In genomic region chr7:158723266-158723665, GRCh38 we compare ENCODE assay signal across 26 cellular contexts. TPM values are rescaled to one million over a fixed set of nuclear protein-coding genes. Genes with fewer than 3 reads are reported as not detected.
DNase-seq lines count a peak whose midpoint lies in the region; ATAC-seq, FAIRE-seq and TF ChIP-seq lines count a peak whose summit lies in the region.
"Had no signal": no experiment of that assay in that cellular context is flagged by ENCODE, and none has a peak within 500 bp of the region (broad histone marks: within the 10 kb centered on the region; RNA-seq: fewer than 3 reads in every experiment).

No MANE protein-coding gene starts in this region.

- no peaks in the 10 kb centered on the region for H3K9me3 Mint-ChIP-seq in natural killer cell treated with Interleukin-12 subunit alpha and Interleukin-12 subunit beta and Interleukin-15 and Interleukin-18, amount 100 ng/mL, for 72 hours
- H3K9me3 Mint-ChIP-seq in H9: no peaks in the 10 kb centered on the region
- H3K9me3 Mint-ChIP-seq: CD8-positive, alpha-beta T cell had no signal

- H2AFZ ChIP-seq in HepG2 (ENCODE audit: low read length) (no peak overlapping the region), H9 (ENCODE audit: low read length) (no peak overlapping the region)
- H2AFZ ChIP-seq: PC-9 had no signal

- H3K27me3 ChIP-seq in HepG2 (ENCODE audit: control insufficient read depth in 1 of 2, insufficient read depth in 2 of 2, low read length in 2 of 2) (no peaks in the 10 kb centered on the region; a peak in 2 of 5 replicates), right lobe of liver (no peaks in the 10 kb centered on the region), RWPE2 (ENCODE audit: insufficient read depth, poor library complexity, severe bottlenecking) (no peaks in the 10 kb centered on the region), foreskin keratinocyte (peaks cover 2% of the 10 kb centered on the region), H9 (ENCODE audit: insufficient read depth, low read length) (no peaks in the 10 kb centered on the region)
- H3K27me3 ChIP-seq: MG63 had no signal

- H4K8ac ChIP-seq in H9 (replicated peaks; ENCODE audit: insufficient read length, low read depth, low read length): no peak overlapping the region

- no peak overlapping the region for H2BK15ac ChIP-seq in H9 (ENCODE audit: low read depth, low read length)

- intact Hi-C loops in HepG2 (cut with micrococcal nuclease; ENCODE audit: unreplicated experiment) (no loop called here), right lobe of liver (cut with DNase I) (no loop called here)

- no peak overlapping the region for H4K5ac ChIP-seq in H9 (ENCODE audit: insufficient read length, low read depth, low read length)

- in situ Hi-C loops in HepG2 (cut with HindIII; ENCODE audit: extremely low pct_ligation_motif_present, low pct_unique_long_range_greater_than_20kb): no loop called here

- no peak overlapping the region for H2AK5ac ChIP-seq in H9 (ENCODE audit: insufficient read length, low read length)

- H3K56ac ChIP-seq in H9 (ENCODE audit: insufficient read length, low read depth, low read length): no peak overlapping the region

- no peak overlapping the region for H2BK5ac ChIP-seq in H9 (ENCODE audit: insufficient read length, low read length)

- no peak overlapping the region for H3K4me3 Mint-ChIP-seq in natural killer cell treated with Interleukin-12 subunit alpha and Interleukin-12 subunit beta and Interleukin-15 and Interleukin-18, amount 100 ng/mL, for 72 hours
- no peak overlapping the region for H3K4me3 Mint-ChIP-seq in H9
- H3K4me3 Mint-ChIP-seq: B cell; CD8-positive, alpha-beta T cell had no signal

- H3K23me2 ChIP-seq in H9 (ENCODE audit: insufficient read length, low read depth, low read length, poor library complexity, severe bottlenecking): no peaks in the 10 kb centered on the region

- TF ChIP-seq CTCF in HepG2 (CRISPR knock-in tag; IDR thresholded peaks at IDR 0.05): no peak
- TF ChIP-seq CTCF in right lobe of liver (IDR thresholded peaks at IDR 0.05): no peak
- TF ChIP-seq CTCF in RWPE2 (IDR thresholded peaks at IDR 0.05; ENCODE audit: poor library complexity, severe bottlenecking): no peak
- TF ChIP-seq CTCF in foreskin keratinocyte (conservative IDR thresholded peaks at IDR 0.05): no peak
- TF ChIP-seq CTCF in H9 (conservative IDR thresholded peaks at IDR 0.05): no peak

- H2BK120ac ChIP-seq in H9 (ENCODE audit: low read depth, low read length, poor library complexity, severe bottlenecking): no peak overlapping the region

- no TSS peak for BruUV-seq in HepG2 (replicated peaks; lab: Mats Ljungman, UMichigan)

- H3K4me2 ChIP-seq in HepG2 (ENCODE audit: low read depth, low read length) (no peak overlapping the region), H9 (ENCODE audit: insufficient read depth, insufficient read length, low read length) (no peak overlapping the region)
- H3K4me2 ChIP-seq: PC-9 had no signal

- ATAC-seq in HepG2 (peak; percentile 37), right lobe of liver (no peak), RWPE2 (ENCODE audit: low read depth) (peak; percentile 48; the same call in 2 of the 3 replicates), foreskin keratinocyte (peak; percentile 67)
- ATAC-seq in natural killer cell treated with Interleukin-12 subunit alpha and Interleukin-12 subunit beta and Interleukin-15 and Interleukin-18, amount 100 ng/mL, for 72 hours: no peak
- ATAC-seq: CD8-positive, alpha-beta T cell had no signal

- no peak overlapping the region for H3K4ac ChIP-seq in H9 (ENCODE audit: low read depth, low read length)

- no peak overlapping the region for H2BK12ac ChIP-seq in H9 (ENCODE audit: insufficient read length, low read depth, low read length)

- TF ChIP-seq RAD21 in HepG2 (CRISPR knock-in tag; IDR thresholded peaks at IDR 0.05): no peak

- H4K20me1 ChIP-seq in HepG2 (ENCODE audit: insufficient read depth, low read length) (no peaks in the 10 kb centered on the region), H9 (ENCODE audit: control insufficient read depth, insufficient read depth, insufficient read length) (no peaks in the 10 kb centered on the region)

- no peak overlapping the region for H3K23ac ChIP-seq in H9 (ENCODE audit: insufficient read length, low read depth, low read length)

- FAIRE-seq in HepG2 (lab: Jason Lieb, UNC): no peak
- FAIRE-seq: A204.1, H54 had no signal

- H3T11ph ChIP-seq in H9 (ENCODE audit: low read length): no peak overlapping the region

- no peak overlapping the region for H4K91ac ChIP-seq in H9 (ENCODE audit: insufficient read length, low read depth, low read length)

- no peaks in the 10 kb centered on the region for H3K36me3 Mint-ChIP-seq in natural killer cell treated with Interleukin-12 subunit alpha and Interleukin-12 subunit beta and Interleukin-15 and Interleukin-18, amount 100 ng/mL, for 72 hours
- no peaks in the 10 kb centered on the region for H3K36me3 Mint-ChIP-seq in H9 (ENCODE audit: insufficient read depth in 1 of 3, low read depth in 3 of 3)
- H3K36me3 Mint-ChIP-seq: CD8-positive, alpha-beta T cell had no signal

- H3K79me1 ChIP-seq in H9 (ENCODE audit: insufficient read depth, low read depth, low read length, poor library complexity, severe bottlenecking): no peaks in the 10 kb centered on the region

- no peak overlapping the region for H3K27ac Mint-ChIP-seq in natural killer cell treated with Interleukin-12 subunit alpha and Interleukin-12 subunit beta and Interleukin-15 and Interleukin-18, amount 100 ng/mL, for 72 hours
- no peak overlapping the region for H3K27ac Mint-ChIP-seq in H9
- H3K27ac Mint-ChIP-seq: B cell; CD8-positive, alpha-beta T cell had no signal

- DNase-seq in HepG2 (ENCODE audit: low spot score) (no peak), right lobe of liver (no peak), RWPE2 (ENCODE audit: low spot score) (no peak), foreskin keratinocyte (peak in 1 of 2 donors; percentile 34), H9 (no peak), LoVo (ENCODE audit: low spot score) (no peak)
- DNase-seq in natural killer cell treated with Interleukin-12 subunit alpha and Interleukin-12 subunit beta and Interleukin-15 and Interleukin-18, amount 100 ng/mL, for 72 hours (ENCODE audit: low spot score): no peak
- DNase-seq: Caco-2; CD8-positive, alpha-beta T cell; DMS 273 treated with DMSO at 0.1 percent for 48 hours; KBM-7; MG63; NCI-H1105 treated with DMSO at 0.1 percent for 48 hours; NCI-H146; NCI-H2029 treated with DMSO at 0.1 percent for 48 hours; NCI-H446 treated with DMSO at 0.1 percent for 48 hours; NCI-H526; NCI-H82; NK-92 treated with Interleukin-12 subunit alpha and Interleukin-12 subunit beta, amount 100 ng/mL, for 24 hours; PC-9; RPMI8226; SHP77 treated with DMSO at 0.1 percent for 48 hours had no signal

- H3K4me1 ChIP-seq in HepG2 (ENCODE audit: insufficient read depth, low read length) (no peaks in the 10 kb centered on the region), right lobe of liver (no peaks in the 10 kb centered on the region), RWPE2 (ENCODE audit: insufficient read depth, poor library complexity, severe bottlenecking) (no peaks in the 10 kb centered on the region), foreskin keratinocyte (no peaks in the 10 kb centered on the region), H9 (ENCODE audit: insufficient read depth, low read length) (no peaks in the 10 kb centered on the region)
- H3K4me1 ChIP-seq: Caco-2 had no signal

- H3K9me3 ChIP-seq in HepG2 (ENCODE audit: low read length): no peaks in the 10 kb centered on the region
- no peaks in the 10 kb centered on the region for H3K9me3 ChIP-seq in right lobe of liver
- H3K9me3 ChIP-seq in RWPE2 (ENCODE audit: severe bottlenecking): no peaks in the 10 kb centered on the region
- no peaks in the 10 kb centered on the region for H3K9me3 ChIP-seq in H9 (ENCODE audit: control insufficient read depth, low read depth, low read length)
- H3K9me3 ChIP-seq: Caco-2, MG63 had no signal

- no peak overlapping the region for H3K4me3 ChIP-seq in HepG2 (replicated peaks in 1 of 3; ENCODE audit: insufficient read depth in 1 of 3, low read depth in 2 of 3, low read length in 3 of 3)
- H3K4me3 ChIP-seq in right lobe of liver: no peak overlapping the region
- no peak overlapping the region for H3K4me3 ChIP-seq in RWPE2 (ENCODE audit: severe bottlenecking)
- H3K4me3 ChIP-seq: MG63, PC-9 had no signal

- H3K27me3 Mint-ChIP-seq in natural killer cell treated with Interleukin-12 subunit alpha and Interleukin-12 subunit beta and Interleukin-15 and Interleukin-18, amount 100 ng/mL, for 72 hours: peaks cover 5 to 6% of the 10 kb centered on the region in 2 donors
- peaks cover 4% of the 10 kb centered on the region for H3K27me3 Mint-ChIP-seq in H9 (ENCODE audit: low read depth)
- H3K27me3 Mint-ChIP-seq: B cell had no signal

- H3K18ac ChIP-seq in H9 (ENCODE audit: insufficient read length, low read depth, low read length): no peak overlapping the region

- no peak for TF ChIP-seq EP300 in HepG2 (IDR thresholded peaks at IDR 0.05; ENCODE audit: low read depth in 2 of 2, low read length in 2 of 2)
- no peak for TF ChIP-seq EP300 in HepG2 (CRISPR knock-in tag; IDR thresholded peaks at IDR 0.05; ENCODE audit: borderline replicate concordance)

- H3K79me2 ChIP-seq in HepG2 (ENCODE audit: insufficient read depth, low read length): no peaks in the 10 kb centered on the region
- H3K79me2 ChIP-seq in H9 (ENCODE audit: insufficient read depth, low read length): no peaks in the 10 kb centered on the region

- no peak overlapping the region for H3K14ac ChIP-seq in H9 (ENCODE audit: insufficient read depth, low read length)

- 70% methylated on average over 13 of the region's 13 CpGs for WGBS in HepG2 (ENCODE audit: low lambda C conversion rate)
- 77% methylated on average over 6 of the region's 13 CpGs for WGBS in right lobe of liver (ENCODE audit: insufficient coverage, low coverage, low lambda C conversion rate, missing lambda C conversion rate)
- WGBS in H9 (ENCODE audit: extremely low coverage, insufficient read length, low lambda C conversion rate): no CpG with 5 or more reads among the region's 13 CpGs

- no peak overlapping the region for H2BK20ac ChIP-seq in H9 (ENCODE audit: low read depth, low read length, poor library complexity, severe bottlenecking)

- CTCF ChIA-PET in HepG2 (lab: Yijun Ruan, JAX; ENCODE audit: low intra/inter-chr PET ratio, low total read pairs): no interaction called here

- H3K27ac ChIP-seq in HepG2 (ENCODE audit: extremely low read length, insufficient read depth, low read length) (no peak overlapping the region), right lobe of liver (no peak overlapping the region), RWPE2 (ENCODE audit: poor library complexity, severe bottlenecking) (no peak overlapping the region), foreskin keratinocyte (no peak overlapping the region), H9 (ENCODE audit: insufficient read length, low read depth, low read length) (no peak overlapping the region)
- H3K27ac ChIP-seq: C4-2B, PC-9 had no signal

- peaks cover 0 to 2% of the 10 kb centered on the region in 2 donors for H3K4me1 Mint-ChIP-seq in natural killer cell treated with Interleukin-12 subunit alpha and Interleukin-12 subunit beta and Interleukin-15 and Interleukin-18, amount 100 ng/mL, for 72 hours (ENCODE audit: low read depth in 2 of 2)
- no peaks in the 10 kb centered on the region for H3K4me1 Mint-ChIP-seq in H9
- H3K4me1 Mint-ChIP-seq: B cell had no signal

- H3K36me3 ChIP-seq in HepG2 (replicated peaks in 1 of 2; ENCODE audit: control insufficient read depth in 1 of 2, insufficient read depth in 2 of 2, low read length in 2 of 2) (no peaks in the 10 kb centered on the region), right lobe of liver (no peaks in the 10 kb centered on the region), RWPE2 (ENCODE audit: low read depth) (no peaks in the 10 kb centered on the region)
- H3K36me3 ChIP-seq: MG63 had no signal

- TF ChIP-seq POLR2A in HepG2 (IDR thresholded peaks at IDR 0.05; ENCODE audit: insufficient read depth in 1 of 2, low read depth in 2 of 2, low read length in 2 of 2) (no peak), right lobe of liver (IDR thresholded peaks at IDR 0.05) (no peak)

- POLR2A ChIA-PET in HepG2 (lab: Yijun Ruan, JAX): no interaction called here

- H3K9ac ChIP-seq in HepG2 (ENCODE audit: insufficient read depth, low read depth, low read length) (no peak overlapping the region), H9 (ENCODE audit: extremely low read depth, insufficient read length, low read length) (no peak overlapping the region)

RNA-seq across cellular contexts. Expression of gene NCAPG2, which starts 18.7 kb away (rescaled TPM):
- 30.7 and 46.3 TPM in 2 replicates for total RNA-seq in HepG2 (2016; rRNA removed; fragmentation: Illumina TruSeq; extraction: Trizol)
- 4.3 and 4.9 TPM in 2 replicates for total RNA-seq in HepG2 (2016; cell fraction: cytosol; rRNA removed; fragmentation: Illumina TruSeq; extraction: Trizol; ENCODE audit: low read depth)
- total RNA-seq in HepG2 (2016; cell fraction: insoluble cytoplasmic fraction; rRNA removed; fragmentation: Illumina TruSeq; extraction: Trizol): 31.3 and 48.9 TPM in 2 replicates
- 10.3 and 10.6 TPM in 2 replicates for total RNA-seq in HepG2 (2016; cell fraction: membrane; rRNA removed; fragmentation: Illumina TruSeq; extraction: Trizol)
- 33.8 and 35.6 TPM in 2 replicates for total RNA-seq in HepG2 (2016; cell fraction: nucleus; rRNA removed; fragmentation: Illumina TruSeq; extraction: Trizol)
- 10.4 and 15.1 TPM in 2 replicates for polyA plus RNA-seq in HepG2 (2011; rRNA removed)
- polyA plus RNA-seq in HepG2 (2011; cell fraction: cytosol; rRNA removed): 10.6 and 12.1 TPM in 2 replicates
- polyA plus RNA-seq in HepG2 (2011; cell fraction: nucleus; rRNA removed): 14.6 and 15.9 TPM in 2 replicates
- polyA plus RNA-seq in HepG2 (2012): 9.7 and 17.7 TPM in 2 replicates
- 0.87 and 1.1 TPM in 2 replicates for polyA plus RNA-seq in HepG2 (2016; cell fraction: cytosol; fragmentation: Illumina TruSeq; extraction: Trizol; ENCODE audit: low read depth)
- polyA plus RNA-seq in HepG2 (2016; cell fraction: insoluble cytoplasmic fraction; fragmentation: Illumina TruSeq; extraction: Trizol; ENCODE audit: low read depth): 41.4 and 43.6 TPM in 2 replicates
- polyA plus RNA-seq in HepG2 (2016; cell fraction: membrane; fragmentation: Illumina TruSeq; extraction: Trizol; ENCODE audit: low read depth): 3.0 and 3.9 TPM in 2 replicates
- polyA plus RNA-seq in HepG2 (2016; cell fraction: nucleus; fragmentation: Illumina TruSeq; extraction: Trizol; ENCODE audit: insufficient read depth, low read depth): 40.5 and 41.8 TPM in 2 replicates
- 50.3 and 124 TPM in 2 replicates for polyA minus RNA-seq in HepG2 (2011; rRNA and poly(A)+ RNA removed; ENCODE audit: low replicate concordance)
- polyA minus RNA-seq in HepG2 (2011; cell fraction: cytosol; rRNA and poly(A)+ RNA removed): 9.1 and 16.4 TPM in 2 replicates
- 27.6 and 33.7 TPM in 2 replicates for polyA minus RNA-seq in HepG2 (2011; cell fraction: nucleus; rRNA and poly(A)+ RNA removed)
- 1 to 10 TPM; 2.7 to 4.8 (median 4.2) TPM for total RNA-seq in right lobe of liver
- total RNA-seq in foreskin keratinocyte: 38.1 and 43.7 TPM in 2 replicates
- 13.1 and 18.2 TPM in 2 replicates for polyA plus RNA-seq in foreskin keratinocyte
- total RNA-seq in natural killer cell treated with Interleukin-12 subunit alpha and Interleukin-12 subunit beta and Interleukin-15 and Interleukin-18, amount 100 ng/mL, for 72 hours: 100 to 1,000 TPM in 1 of 2 donors, 10 to 100 TPM in 1; 45.0 to 117 TPM
- total RNA-seq in H9 (2021): 98.6 and 99.4 TPM in 2 replicates

Comparison
In these comparisons a context has a peak if more than half of its experiments do, and no peak if none do; other contexts are left out.
1. ATAC-seq: peak in HepG2 (single experiment), RWPE2 (single experiment) and foreskin keratinocyte (single experiment); none in right lobe of liver (0 of 4) and natural killer cell treated with Interleukin-12 subunit alpha and Interleukin-12 subunit beta and Interleukin-15 and Interleukin-18, amount 100 ng/mL, for 72 hours (0 of 2).